In the genomic region with DNA sequence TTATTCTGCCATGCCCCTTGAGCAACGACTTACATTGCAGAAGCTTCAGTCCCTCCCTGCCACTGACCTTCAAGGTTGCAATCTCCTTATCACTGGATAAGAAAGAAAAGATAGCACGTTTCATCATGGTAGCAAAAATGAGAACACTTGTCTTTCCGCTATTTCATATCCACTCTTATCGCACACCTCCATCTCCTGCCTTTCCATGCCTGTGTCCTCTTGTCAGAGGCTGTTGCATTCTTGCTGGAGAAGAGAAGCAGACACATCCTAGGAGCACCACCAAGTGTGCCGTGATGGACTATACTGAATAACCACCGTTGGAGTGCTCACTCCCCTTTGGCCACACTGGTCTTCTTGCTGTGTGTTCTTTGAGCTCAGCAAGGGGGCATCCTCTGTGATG, we compare ENCODE assay signal across 34 cellular contexts.
DNase-seq lines count a peak whose midpoint lies in the region; ATAC-seq and TF ChIP-seq lines count a peak whose summit lies in the region.
"Had no signal": no experiment of that assay in that cellular context is flagged by ENCODE, and none has a peak within 500 bp of the region (broad histone marks: within the 10 kb centered on the region; RNA-seq: fewer than 3 reads in every experiment).

No MANE protein-coding gene starts in this region.

- peaks cover 0 to 11% of the 10 kb centered on the region in 2 donors for H3K9me3 ChIP-seq in right atrium auricular region
- no peaks in the 10 kb centered on the region for H3K9me3 ChIP-seq in parathyroid adenoma (ENCODE audit: control insufficient read depth, low read length)
- peaks cover 2% of the 10 kb centered on the region for H3K9me3 ChIP-seq in trophoblast cell (ENCODE audit: insufficient read depth, low read depth, low read length)
- H3K9me3 ChIP-seq: A549, BE2C, BLaER1, Caco-2 had no signal

- no peak overlapping the region for H4K8ac ChIP-seq in trophoblast cell (ENCODE audit: low read depth, low read length)

- no peak overlapping the region for H2BK5ac ChIP-seq in trophoblast cell (ENCODE audit: low read depth, low read length, poor library complexity)

- H3K4ac ChIP-seq in trophoblast cell (ENCODE audit: low read depth, low read length), result no peak overlapping the region

- H3K79me2 ChIP-seq in parathyroid adenoma, result no peaks in the 10 kb centered on the region
- H3K79me2 ChIP-seq in trophoblast cell (ENCODE audit: control insufficient read depth, insufficient read depth, low read length, poor library complexity), result no peaks in the 10 kb centered on the region

- ATAC-seq in left ventricle myocardium superior, result peak; percentile 34
- ATAC-seq in GM21390 (IDR thresholded peaks at IDR 0.05; ENCODE audit: unreplicated experiment), result no peak
- ATAC-seq: A549; CD8-positive, alpha-beta T cell had no signal

- H3K36me3 ChIP-seq in right atrium auricular region (no peaks in the 10 kb centered on the region), parathyroid adenoma (ENCODE audit: control insufficient read depth, insufficient read depth, low read length) (no peaks in the 10 kb centered on the region), trophoblast cell (ENCODE audit: control insufficient read depth in 1 of 2, insufficient read depth in 2 of 2, low read length in 2 of 2) (no peaks in the 10 kb centered on the region)
- H3K36me3 ChIP-seq: BE2C; BLaER1; BLaER1 treated with 17β-estradiol and CSF1 and Interleukin-3, amounts not matched to agents 10 nM and 100 nM had no signal

- peaks cover 11% of the 10 kb centered on the region for H3K27me3 Mint-ChIP-seq in type B pancreatic cell
- H3K27me3 Mint-ChIP-seq: B cell; CD4-positive, CD25-positive, alpha-beta regulatory T cell had no signal

- no peak overlapping the region for H3K23ac ChIP-seq in trophoblast cell (ENCODE audit: low read length)

- H3K27ac ChIP-seq in right atrium auricular region (no peak overlapping the region), parathyroid adenoma (no peak overlapping the region), trophoblast cell (ENCODE audit: low read depth, low read length) (no peak overlapping the region)
- H3K27ac ChIP-seq: 22Rv1; A549; BLaER1; BLaER1 treated with 17β-estradiol and CSF1 and Interleukin-3, amounts not matched to agents 10 nM and 100 nM; C4-2B had no signal

- no peak overlapping the region for H4K12ac ChIP-seq in trophoblast cell (ENCODE audit: low read depth, low read length)

- H2BK12ac ChIP-seq in trophoblast cell (ENCODE audit: low read length), result no peak overlapping the region

- H3K4me1 ChIP-seq in right atrium auricular region (no peaks in the 10 kb centered on the region), parathyroid adenoma (no peaks in the 10 kb centered on the region), trophoblast cell (ENCODE audit: control insufficient read depth in 1 of 2, insufficient read depth in 2 of 2, low read length in 2 of 2) (no peaks in the 10 kb centered on the region)
- H3K4me1 ChIP-seq: A549; BE2C; BLaER1; BLaER1 treated with 17β-estradiol and CSF1 and Interleukin-3, amounts not matched to agents 10 nM and 100 nM; Caco-2 had no signal

- TF ChIP-seq CTCF in right atrium auricular region (IDR thresholded peaks at IDR 0.05) (no peak), parathyroid adenoma (IDR thresholded peaks at IDR 0.05) (no peak), type B pancreatic cell (conservative IDR thresholded peaks at IDR 0.05) (no peak)

- H3K36me3 Mint-ChIP-seq in type B pancreatic cell, result no peaks in the 10 kb centered on the region
- H3K36me3 Mint-ChIP-seq: CD14-positive monocyte; CD4-positive, alpha-beta memory T cell; CD4-positive, CD25-positive, alpha-beta regulatory T cell; CD8-positive, alpha-beta memory T cell; CD8-positive, alpha-beta T cell had no signal

- H3K9me3 Mint-ChIP-seq in type B pancreatic cell, result peaks cover 18% of the 10 kb centered on the region
- H3K9me3 Mint-ChIP-seq: CD4-positive, alpha-beta T cell had no signal

- no peak overlapping the region for H2BK120ac ChIP-seq in trophoblast cell (ENCODE audit: insufficient read depth, low read length, poor library complexity)

- H4K91ac ChIP-seq in trophoblast cell (ENCODE audit: low read depth, low read length), result no peak overlapping the region

- no peak overlapping the region for H3K4me2 ChIP-seq in parathyroid adenoma (ENCODE audit: low read length)
- no peak overlapping the region for H3K4me2 ChIP-seq in trophoblast cell (ENCODE audit: low read length)
- H3K4me2 ChIP-seq: A549; BLaER1; BLaER1 treated with 17β-estradiol and CSF1 and Interleukin-3, amounts not matched to agents 10 nM and 100 nM had no signal

- H3K9ac ChIP-seq in parathyroid adenoma (no peak overlapping the region), trophoblast cell (ENCODE audit: low read length) (no peak overlapping the region)
- H3K9ac ChIP-seq: BLaER1; BLaER1 treated with 17β-estradiol and CSF1 and Interleukin-3, amounts not matched to agents 10 nM and 100 nM had no signal

- no peak for DNase-seq in left ventricle myocardium superior
- DNase-seq in right atrium auricular region (ENCODE audit: low spot score), result no peak
- DNase-seq in SK-N-DZ (ENCODE audit: low spot score), result peak; percentile 66
- DNase-seq in trophoblast cell, result peak; percentile 22 to 64
- no peak for DNase-seq in type B pancreatic cell (ENCODE audit: extremely low spot score, unreplicated experiment)
- no peak for DNase-seq in EL
- DNase-seq: 8988T; ACHN; AML-193; BE2C; C1 segment of cervical spinal cord; Caco-2; Calu3; CD4-positive, alpha-beta memory T cell; CD4-positive, alpha-beta T cell; CD4-positive, CD25-positive, alpha-beta regulatory T cell; CD8-positive, alpha-beta memory T cell; CD8-positive, alpha-beta T cell; COR-L47; DMS 273 treated with DMSO at 0.1 percent for 48 hours; DMS153; DMS53; DMS79; DMS79 treated with DMSO at 0.1 percent for 48 hours; DND-41 had no signal

- H3K4me3 Mint-ChIP-seq in type B pancreatic cell, result no peak overlapping the region
- H3K4me3 Mint-ChIP-seq: B cell; CD14-positive monocyte; CD4-positive, alpha-beta memory T cell; CD4-positive, alpha-beta T cell; CD4-positive, CD25-positive, alpha-beta regulatory T cell; CD8-positive, alpha-beta T cell had no signal

- H3K79me1 ChIP-seq in trophoblast cell (ENCODE audit: low read length), result no peaks in the 10 kb centered on the region

- H2AK5ac ChIP-seq in trophoblast cell (ENCODE audit: low read length), result no peak overlapping the region

- intact Hi-C loops in left ventricle myocardium superior (cut with micrococcal nuclease), result no loop called here

- H3K18ac ChIP-seq in trophoblast cell (ENCODE audit: low read length), result no peak overlapping the region

- H3K27ac Mint-ChIP-seq in type B pancreatic cell, result no peak overlapping the region
- H3K27ac Mint-ChIP-seq: B cell; CD14-positive monocyte; CD4-positive, alpha-beta memory T cell; CD4-positive, alpha-beta T cell; CD4-positive, CD25-positive, alpha-beta regulatory T cell; CD8-positive, alpha-beta memory T cell; CD8-positive, alpha-beta T cell had no signal

- H3K14ac ChIP-seq in trophoblast cell (ENCODE audit: low read length), result no peak overlapping the region

- H2AFZ ChIP-seq in parathyroid adenoma (peak overlapping the region; percentile 17), trophoblast cell (ENCODE audit: insufficient read depth, low read length, poor library complexity) (no peak overlapping the region)

- H3K4me3 ChIP-seq in right atrium auricular region (no peak overlapping the region), parathyroid adenoma (ENCODE audit: low read depth, low read length) (no peak overlapping the region), trophoblast cell (ENCODE audit: low read depth, low read length) (peak overlapping the region; percentile 20)
- H3K4me3 ChIP-seq: A549; BLaER1; BLaER1 treated with 17β-estradiol and CSF1 and Interleukin-3, amounts not matched to agents 10 nM and 100 nM had no signal

- H3K27me3 ChIP-seq in right atrium auricular region, result no peaks in the 10 kb centered on the region
- H3K27me3 ChIP-seq in parathyroid adenoma (ENCODE audit: control insufficient read depth, insufficient read depth, low read length), result no peaks in the 10 kb centered on the region
- no peaks in the 10 kb centered on the region for H3K27me3 ChIP-seq in trophoblast cell (ENCODE audit: insufficient read depth, low read length)
- H3K27me3 ChIP-seq: BE2C; BLaER1; BLaER1 treated with 17β-estradiol and CSF1 and Interleukin-3, amounts not matched to agents 10 nM and 100 nM had no signal

- WGBS in trophoblast cell (ENCODE audit: extremely low coverage, insufficient coverage, insufficient read length), result no CpG with 5 or more reads among the region's 6 CpGs

- peaks cover 6% of the 10 kb centered on the region for H3K4me1 Mint-ChIP-seq in type B pancreatic cell (ENCODE audit: unreplicated experiment)
- H3K4me1 Mint-ChIP-seq: B cell; CD14-positive monocyte; CD4-positive, alpha-beta memory T cell; CD4-positive, CD25-positive, alpha-beta regulatory T cell; CD8-positive, alpha-beta memory T cell had no signal

Comparison
In these comparisons a context has a peak if more than half of its experiments do, and no peak if none do; other contexts are left out.
1. DNase-seq: peak in SK-N-DZ (single experiment) and trophoblast cell (2 of 2); none in left ventricle myocardium superior (single experiment), right atrium auricular region (single experiment), type B pancreatic cell (single experiment) and EL (single experiment).